ENCODE assay signal across 2 cellular contexts in the genomic region with DNA sequence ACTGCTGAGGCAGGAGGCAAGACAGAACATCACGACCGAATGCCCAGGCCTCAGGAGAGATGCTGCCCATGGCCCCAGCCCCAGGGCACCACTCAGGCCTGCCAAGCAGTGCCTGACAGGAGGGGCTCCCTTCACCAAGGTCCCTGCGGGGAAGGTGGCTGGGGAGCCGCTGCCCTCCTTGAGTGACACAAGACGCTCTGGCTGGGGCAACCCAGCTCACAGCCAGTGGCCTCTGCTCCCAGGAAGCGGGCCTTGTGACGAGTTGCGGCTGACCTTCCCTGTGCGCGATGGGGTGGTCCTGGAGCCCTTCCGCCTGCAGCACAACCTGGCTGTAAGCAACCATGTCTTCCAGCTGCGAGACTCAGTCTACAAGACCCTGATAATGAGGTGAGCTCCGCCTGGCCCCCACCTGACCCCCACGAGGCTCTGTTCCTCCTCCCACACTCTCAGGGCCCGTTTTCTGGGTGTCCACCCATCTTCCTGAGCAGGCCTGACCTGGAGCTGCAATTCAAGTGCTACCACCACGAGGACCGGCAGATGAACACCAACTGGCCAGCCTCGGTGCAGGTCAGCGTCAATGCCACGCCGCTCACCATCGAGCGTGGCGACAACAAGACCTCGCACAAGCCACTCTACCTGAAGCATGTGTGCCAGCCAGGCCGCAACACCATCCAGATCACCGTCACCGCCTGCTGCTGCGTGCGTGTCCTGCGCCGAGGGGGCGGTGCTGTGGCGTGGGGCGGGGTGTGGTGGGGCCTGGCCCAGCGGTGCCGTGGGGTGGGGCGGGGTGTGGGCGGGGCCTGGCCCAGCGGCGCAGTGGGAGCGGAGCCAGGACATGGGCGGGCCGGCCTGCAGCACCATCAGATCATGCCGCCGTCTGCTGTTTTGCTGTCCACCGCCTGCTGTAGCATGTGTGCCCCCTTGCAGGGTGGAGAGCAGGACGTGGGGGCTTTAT.
TF ChIP-seq lines count a peak whose summit lies in the region.

No MANE protein-coding gene starts in this region.

TF ChIP-seq in GM23338, 12 proteins besides CTCF, POLR2A, EP300 and RAD21:
- TF ChIP-seq JUNB (IDR thresholded peaks at IDR 0.05; ENCODE audit: unreplicated experiment) (no peak), ZNF331 (CRISPR knock-in tag; IDR thresholded peaks at IDR 0.05; ENCODE audit: low read depth) (no peak), ZNF114 (CRISPR knock-in tag; IDR thresholded peaks at IDR 0.05) (no peak)

TF ChIP-seq in K562, 482 proteins besides CTCF, POLR2A, EP300 and RAD21 (continues in another document):
- peak; percentile 90 for TF ChIP-seq MYC (IDR thresholded peaks at IDR 0.05; ENCODE audit: low read depth, low read length)
- TF ChIP-seq MYC (CRISPR knock-in tag; IDR thresholded peaks at IDR 0.05; ENCODE audit: borderline replicate concordance, low read depth), result 0 out of 2 replicates have a peak, but pooled peaks have one; percentile 33
- no peak for TF ChIP-seq MEF2D (tag; conservative IDR thresholded peaks at IDR 0.05; ENCODE audit: low read depth)
- TF ChIP-seq CREM (IDR thresholded peaks at IDR 0.05; ENCODE audit: low read depth), result peak; percentile 91
- TF ChIP-seq CBX3 (IDR thresholded peaks at IDR 0.05; ENCODE audit: borderline replicate concordance in 1 of 2, low read length in 2 of 2), result peak in 1 of 2 experiments; percentile 23; a peak in 1 of 3 replicates
- TF ChIP-seq POLR2AphosphoS2 (IDR thresholded peaks at IDR 0.05; ENCODE audit: low read length), result peak; percentile 58; the same call in 1 of the 2 replicates
- TF ChIP-seq, protein P1, sequence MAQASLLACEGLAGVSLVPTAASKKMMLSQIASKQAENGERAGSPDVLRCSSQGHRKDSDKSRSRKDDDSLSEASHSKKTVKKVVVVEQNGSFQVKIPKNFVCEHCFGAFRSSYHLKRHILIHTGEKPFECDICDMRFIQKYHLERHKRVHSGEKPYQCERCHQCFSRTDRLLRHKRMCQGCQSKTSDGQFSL (CRISPR knock-in tag; IDR thresholded peaks at IDR 0.05), result 0 out of 2 replicates have a peak, but pooled peaks have one; percentile 27
- TF ChIP-seq, protein P1 (tag; IDR thresholded peaks at IDR 0.05), result no peak
- TF ChIP-seq POLR2G (IDR thresholded peaks at IDR 0.05; ENCODE audit: low read depth, low read length), result peak; percentile 76
- peak; percentile 69; the same call in 1 of the 2 replicates for TF ChIP-seq CTBP1 (IDR thresholded peaks at IDR 0.05; ENCODE audit: borderline replicate concordance)
- TF ChIP-seq CCNT2 (IDR thresholded peaks at IDR 0.05; ENCODE audit: borderline replicate concordance, extremely low read depth, insufficient read length, low read depth, low read length), result peak; percentile 42
- TF ChIP-seq, protein P2, sequence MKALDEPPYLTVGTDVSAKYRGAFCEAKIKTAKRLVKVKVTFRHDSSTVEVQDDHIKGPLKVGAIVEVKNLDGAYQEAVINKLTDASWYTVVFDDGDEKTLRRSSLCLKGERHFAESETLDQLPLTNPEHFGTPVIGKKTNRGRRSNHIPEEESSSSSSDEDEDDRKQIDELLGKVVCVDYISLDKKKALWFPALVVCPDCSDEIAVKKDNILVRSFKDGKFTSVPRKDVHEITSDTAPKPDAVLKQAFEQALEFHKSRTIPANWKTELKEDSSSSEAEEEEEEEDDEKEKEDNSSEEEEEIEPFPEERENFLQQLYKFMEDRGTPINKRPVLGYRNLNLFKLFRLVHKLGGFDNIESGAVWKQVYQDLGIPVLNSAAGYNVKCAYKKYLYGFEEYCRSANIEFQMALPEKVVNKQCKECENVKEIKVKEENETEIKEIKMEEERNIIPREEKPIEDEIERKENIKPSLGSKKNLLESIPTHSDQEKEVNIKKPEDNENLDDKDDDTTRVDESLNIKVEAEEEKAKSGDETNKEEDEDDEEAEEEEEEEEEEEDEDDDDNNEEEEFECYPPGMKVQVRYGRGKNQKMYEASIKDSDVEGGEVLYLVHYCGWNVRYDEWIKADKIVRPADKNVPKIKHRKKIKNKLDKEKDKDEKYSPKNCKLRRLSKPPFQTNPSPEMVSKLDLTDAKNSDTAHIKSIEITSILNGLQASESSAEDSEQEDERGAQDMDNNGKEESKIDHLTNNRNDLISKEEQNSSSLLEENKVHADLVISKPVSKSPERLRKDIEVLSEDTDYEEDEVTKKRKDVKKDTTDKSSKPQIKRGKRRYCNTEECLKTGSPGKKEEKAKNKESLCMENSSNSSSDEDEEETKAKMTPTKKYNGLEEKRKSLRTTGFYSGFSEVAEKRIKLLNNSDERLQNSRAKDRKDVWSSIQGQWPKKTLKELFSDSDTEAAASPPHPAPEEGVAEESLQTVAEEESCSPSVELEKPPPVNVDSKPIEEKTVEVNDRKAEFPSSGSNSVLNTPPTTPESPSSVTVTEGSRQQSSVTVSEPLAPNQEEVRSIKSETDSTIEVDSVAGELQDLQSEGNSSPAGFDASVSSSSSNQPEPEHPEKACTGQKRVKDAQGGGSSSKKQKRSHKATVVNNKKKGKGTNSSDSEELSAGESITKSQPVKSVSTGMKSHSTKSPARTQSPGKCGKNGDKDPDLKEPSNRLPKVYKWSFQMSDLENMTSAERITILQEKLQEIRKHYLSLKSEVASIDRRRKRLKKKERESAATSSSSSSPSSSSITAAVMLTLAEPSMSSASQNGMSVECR (CRISPR knock-in tag; IDR thresholded peaks at IDR 0.05), result peak; percentile 68; the same call in 1 of the 2 replicates
- no peak for TF ChIP-seq ADNP (tag; IDR thresholded peaks at IDR 0.05)
- TF ChIP-seq PRPF4 (IDR thresholded peaks at IDR 0.05; ENCODE audit: insufficient read depth, low read depth, low read length, poor library complexity, severe bottlenecking), result no peak
- no peak for TF ChIP-seq HDAC3 (IDR thresholded peaks at IDR 0.05; ENCODE audit: borderline replicate concordance, partially characterized antibody)
- TF ChIP-seq, protein P3, sequence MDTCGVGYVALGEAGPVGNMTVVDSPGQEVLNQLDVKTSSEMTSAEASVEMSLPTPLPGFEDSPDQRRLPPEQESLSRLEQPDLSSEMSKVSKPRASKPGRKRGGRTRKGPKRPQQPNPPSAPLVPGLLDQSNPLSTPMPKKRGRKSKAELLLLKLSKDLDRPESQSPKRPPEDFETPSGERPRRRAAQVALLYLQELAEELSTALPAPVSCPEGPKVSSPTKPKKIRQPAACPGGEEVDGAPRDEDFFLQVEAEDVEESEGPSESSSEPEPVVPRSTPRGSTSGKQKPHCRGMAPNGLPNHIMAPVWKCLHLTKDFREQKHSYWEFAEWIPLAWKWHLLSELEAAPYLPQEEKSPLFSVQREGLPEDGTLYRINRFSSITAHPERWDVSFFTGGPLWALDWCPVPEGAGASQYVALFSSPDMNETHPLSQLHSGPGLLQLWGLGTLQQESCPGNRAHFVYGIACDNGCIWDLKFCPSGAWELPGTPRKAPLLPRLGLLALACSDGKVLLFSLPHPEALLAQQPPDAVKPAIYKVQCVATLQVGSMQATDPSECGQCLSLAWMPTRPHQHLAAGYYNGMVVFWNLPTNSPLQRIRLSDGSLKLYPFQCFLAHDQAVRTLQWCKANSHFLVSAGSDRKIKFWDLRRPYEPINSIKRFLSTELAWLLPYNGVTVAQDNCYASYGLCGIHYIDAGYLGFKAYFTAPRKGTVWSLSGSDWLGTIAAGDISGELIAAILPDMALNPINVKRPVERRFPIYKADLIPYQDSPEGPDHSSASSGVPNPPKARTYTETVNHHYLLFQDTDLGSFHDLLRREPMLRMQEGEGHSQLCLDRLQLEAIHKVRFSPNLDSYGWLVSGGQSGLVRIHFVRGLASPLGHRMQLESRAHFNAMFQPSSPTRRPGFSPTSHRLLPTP (IDR thresholded peaks at IDR 0.05; ENCODE audit: borderline replicate concordance, extremely low read depth, insufficient read length), result no peak
- TF ChIP-seq TCF7L2 (IDR thresholded peaks at IDR 0.05; ENCODE audit: low read depth, low read length), result no peak
- TF ChIP-seq, protein P4, sequence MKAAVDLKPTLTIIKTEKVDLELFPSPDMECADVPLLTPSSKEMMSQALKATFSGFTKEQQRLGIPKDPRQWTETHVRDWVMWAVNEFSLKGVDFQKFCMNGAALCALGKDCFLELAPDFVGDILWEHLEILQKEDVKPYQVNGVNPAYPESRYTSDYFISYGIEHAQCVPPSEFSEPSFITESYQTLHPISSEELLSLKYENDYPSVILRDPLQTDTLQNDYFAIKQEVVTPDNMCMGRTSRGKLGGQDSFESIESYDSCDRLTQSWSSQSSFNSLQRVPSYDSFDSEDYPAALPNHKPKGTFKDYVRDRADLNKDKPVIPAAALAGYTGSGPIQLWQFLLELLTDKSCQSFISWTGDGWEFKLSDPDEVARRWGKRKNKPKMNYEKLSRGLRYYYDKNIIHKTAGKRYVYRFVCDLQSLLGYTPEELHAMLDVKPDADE (conservative IDR thresholded peaks at IDR 0.05; ENCODE audit: control insufficient read depth, low read depth, low read length), result peak; percentile 43
- TF ChIP-seq, protein P5, sequence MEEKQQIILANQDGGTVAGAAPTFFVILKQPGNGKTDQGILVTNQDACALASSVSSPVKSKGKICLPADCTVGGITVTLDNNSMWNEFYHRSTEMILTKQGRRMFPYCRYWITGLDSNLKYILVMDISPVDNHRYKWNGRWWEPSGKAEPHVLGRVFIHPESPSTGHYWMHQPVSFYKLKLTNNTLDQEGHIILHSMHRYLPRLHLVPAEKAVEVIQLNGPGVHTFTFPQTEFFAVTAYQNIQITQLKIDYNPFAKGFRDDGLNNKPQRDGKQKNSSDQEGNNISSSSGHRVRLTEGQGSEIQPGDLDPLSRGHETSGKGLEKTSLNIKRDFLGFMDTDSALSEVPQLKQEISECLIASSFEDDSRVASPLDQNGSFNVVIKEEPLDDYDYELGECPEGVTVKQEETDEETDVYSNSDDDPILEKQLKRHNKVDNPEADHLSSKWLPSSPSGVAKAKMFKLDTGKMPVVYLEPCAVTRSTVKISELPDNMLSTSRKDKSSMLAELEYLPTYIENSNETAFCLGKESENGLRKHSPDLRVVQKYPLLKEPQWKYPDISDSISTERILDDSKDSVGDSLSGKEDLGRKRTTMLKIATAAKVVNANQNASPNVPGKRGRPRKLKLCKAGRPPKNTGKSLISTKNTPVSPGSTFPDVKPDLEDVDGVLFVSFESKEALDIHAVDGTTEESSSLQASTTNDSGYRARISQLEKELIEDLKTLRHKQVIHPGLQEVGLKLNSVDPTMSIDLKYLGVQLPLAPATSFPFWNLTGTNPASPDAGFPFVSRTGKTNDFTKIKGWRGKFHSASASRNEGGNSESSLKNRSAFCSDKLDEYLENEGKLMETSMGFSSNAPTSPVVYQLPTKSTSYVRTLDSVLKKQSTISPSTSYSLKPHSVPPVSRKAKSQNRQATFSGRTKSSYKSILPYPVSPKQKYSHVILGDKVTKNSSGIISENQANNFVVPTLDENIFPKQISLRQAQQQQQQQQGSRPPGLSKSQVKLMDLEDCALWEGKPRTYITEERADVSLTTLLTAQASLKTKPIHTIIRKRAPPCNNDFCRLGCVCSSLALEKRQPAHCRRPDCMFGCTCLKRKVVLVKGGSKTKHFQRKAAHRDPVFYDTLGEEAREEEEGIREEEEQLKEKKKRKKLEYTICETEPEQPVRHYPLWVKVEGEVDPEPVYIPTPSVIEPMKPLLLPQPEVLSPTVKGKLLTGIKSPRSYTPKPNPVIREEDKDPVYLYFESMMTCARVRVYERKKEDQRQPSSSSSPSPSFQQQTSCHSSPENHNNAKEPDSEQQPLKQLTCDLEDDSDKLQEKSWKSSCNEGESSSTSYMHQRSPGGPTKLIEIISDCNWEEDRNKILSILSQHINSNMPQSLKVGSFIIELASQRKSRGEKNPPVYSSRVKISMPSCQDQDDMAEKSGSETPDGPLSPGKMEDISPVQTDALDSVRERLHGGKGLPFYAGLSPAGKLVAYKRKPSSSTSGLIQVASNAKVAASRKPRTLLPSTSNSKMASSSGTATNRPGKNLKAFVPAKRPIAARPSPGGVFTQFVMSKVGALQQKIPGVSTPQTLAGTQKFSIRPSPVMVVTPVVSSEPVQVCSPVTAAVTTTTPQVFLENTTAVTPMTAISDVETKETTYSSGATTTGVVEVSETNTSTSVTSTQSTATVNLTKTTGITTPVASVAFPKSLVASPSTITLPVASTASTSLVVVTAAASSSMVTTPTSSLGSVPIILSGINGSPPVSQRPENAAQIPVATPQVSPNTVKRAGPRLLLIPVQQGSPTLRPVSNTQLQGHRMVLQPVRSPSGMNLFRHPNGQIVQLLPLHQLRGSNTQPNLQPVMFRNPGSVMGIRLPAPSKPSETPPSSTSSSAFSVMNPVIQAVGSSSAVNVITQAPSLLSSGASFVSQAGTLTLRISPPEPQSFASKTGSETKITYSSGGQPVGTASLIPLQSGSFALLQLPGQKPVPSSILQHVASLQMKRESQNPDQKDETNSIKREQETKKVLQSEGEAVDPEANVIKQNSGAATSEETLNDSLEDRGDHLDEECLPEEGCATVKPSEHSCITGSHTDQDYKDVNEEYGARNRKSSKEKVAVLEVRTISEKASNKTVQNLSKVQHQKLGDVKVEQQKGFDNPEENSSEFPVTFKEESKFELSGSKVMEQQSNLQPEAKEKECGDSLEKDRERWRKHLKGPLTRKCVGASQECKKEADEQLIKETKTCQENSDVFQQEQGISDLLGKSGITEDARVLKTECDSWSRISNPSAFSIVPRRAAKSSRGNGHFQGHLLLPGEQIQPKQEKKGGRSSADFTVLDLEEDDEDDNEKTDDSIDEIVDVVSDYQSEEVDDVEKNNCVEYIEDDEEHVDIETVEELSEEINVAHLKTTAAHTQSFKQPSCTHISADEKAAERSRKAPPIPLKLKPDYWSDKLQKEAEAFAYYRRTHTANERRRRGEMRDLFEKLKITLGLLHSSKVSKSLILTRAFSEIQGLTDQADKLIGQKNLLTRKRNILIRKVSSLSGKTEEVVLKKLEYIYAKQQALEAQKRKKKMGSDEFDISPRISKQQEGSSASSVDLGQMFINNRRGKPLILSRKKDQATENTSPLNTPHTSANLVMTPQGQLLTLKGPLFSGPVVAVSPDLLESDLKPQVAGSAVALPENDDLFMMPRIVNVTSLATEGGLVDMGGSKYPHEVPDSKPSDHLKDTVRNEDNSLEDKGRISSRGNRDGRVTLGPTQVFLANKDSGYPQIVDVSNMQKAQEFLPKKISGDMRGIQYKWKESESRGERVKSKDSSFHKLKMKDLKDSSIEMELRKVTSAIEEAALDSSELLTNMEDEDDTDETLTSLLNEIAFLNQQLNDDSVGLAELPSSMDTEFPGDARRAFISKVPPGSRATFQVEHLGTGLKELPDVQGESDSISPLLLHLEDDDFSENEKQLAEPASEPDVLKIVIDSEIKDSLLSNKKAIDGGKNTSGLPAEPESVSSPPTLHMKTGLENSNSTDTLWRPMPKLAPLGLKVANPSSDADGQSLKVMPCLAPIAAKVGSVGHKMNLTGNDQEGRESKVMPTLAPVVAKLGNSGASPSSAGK (IDR thresholded peaks at IDR 0.05), result peak; percentile 96
- TF ChIP-seq ZZZ3 (IDR thresholded peaks at IDR 0.05), result no peak
- peak; percentile 95 for TF ChIP-seq ZFX (CRISPR knock-in tag; IDR thresholded peaks at IDR 0.05)
- TF ChIP-seq, protein P6, sequence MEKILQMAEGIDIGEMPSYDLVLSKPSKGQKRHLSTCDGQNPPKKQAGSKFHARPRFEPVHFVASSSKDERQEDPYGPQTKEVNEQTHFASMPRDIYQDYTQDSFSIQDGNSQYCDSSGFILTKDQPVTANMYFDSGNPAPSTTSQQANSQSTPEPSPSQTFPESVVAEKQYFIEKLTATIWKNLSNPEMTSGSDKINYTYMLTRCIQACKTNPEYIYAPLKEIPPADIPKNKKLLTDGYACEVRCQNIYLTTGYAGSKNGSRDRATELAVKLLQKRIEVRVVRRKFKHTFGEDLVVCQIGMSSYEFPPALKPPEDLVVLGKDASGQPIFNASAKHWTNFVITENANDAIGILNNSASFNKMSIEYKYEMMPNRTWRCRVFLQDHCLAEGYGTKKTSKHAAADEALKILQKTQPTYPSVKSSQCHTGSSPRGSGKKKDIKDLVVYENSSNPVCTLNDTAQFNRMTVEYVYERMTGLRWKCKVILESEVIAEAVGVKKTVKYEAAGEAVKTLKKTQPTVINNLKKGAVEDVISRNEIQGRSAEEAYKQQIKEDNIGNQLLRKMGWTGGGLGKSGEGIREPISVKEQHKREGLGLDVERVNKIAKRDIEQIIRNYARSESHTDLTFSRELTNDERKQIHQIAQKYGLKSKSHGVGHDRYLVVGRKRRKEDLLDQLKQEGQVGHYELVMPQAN (IDR thresholded peaks at IDR 0.05; ENCODE audit: borderline replicate concordance), result 0 out of 2 replicates have a peak, but pooled peaks have one; percentile 79
